Comparison of ENCODE assay signal across 15 cellular contexts in genomic region chr1:88648706-88649105, GRCh38. TPM values are rescaled to one million over a fixed set of nuclear protein-coding genes. Genes with fewer than 3 reads are reported as not detected.
DNase-seq lines count a peak whose midpoint lies in the region; ATAC-seq, FAIRE-seq and TF ChIP-seq lines count a peak whose summit lies in the region.
"Had no signal": no experiment of that assay in that cellular context is flagged by ENCODE, and none has a peak within 500 bp of the region (broad histone marks: within the 10 kb centered on the region; RNA-seq: fewer than 3 reads in every experiment).

No MANE protein-coding gene starts in this region.

- 3% methylated on average over 2 of the region's 2 CpGs for WGBS in ectodermal cell, 2 experiments
- no CpG with 5 or more reads among the region's 2 CpGs for WGBS in mesendoderm (ENCODE audit: extremely low coverage, insufficient coverage, low lambda C conversion rate)

- H4K5ac ChIP-seq in mesendoderm (ENCODE audit: low read length) = no peak overlapping the region

- H2BK120ac ChIP-seq in mesendoderm (ENCODE audit: low read depth, low read length) = no peak overlapping the region

- no peak overlapping the region for H2AK5ac ChIP-seq in mesendoderm (ENCODE audit: low read length)

- H3K36me3 ChIP-seq in A673 (ENCODE audit: insufficient read depth, low read length, poor library complexity, severe bottlenecking) (no peaks in the 10 kb centered on the region), GM23338 (ENCODE audit: insufficient read depth) (no peaks in the 10 kb centered on the region), ectodermal cell (ENCODE audit: control insufficient read depth, insufficient read depth, low read length) (no peaks in the 10 kb centered on the region), mesendoderm (ENCODE audit: control insufficient read depth, insufficient read depth, low read length) (no peaks in the 10 kb centered on the region), kidney (ENCODE audit: control insufficient read depth in 1 of 2, insufficient read depth in 2 of 2, low read length in 2 of 2) (no peaks in the 10 kb centered on the region), Karpas-422 (ENCODE audit: insufficient read depth, low read length) (no peaks in the 10 kb centered on the region)

- POLR2A ChIA-PET in A673 (lab: Charles Lee; ENCODE audit: low non-redundant PET) = no interaction called here

- H3K36me3 Mint-ChIP-seq in GM23338 (ENCODE audit: low read depth) = no peaks in the 10 kb centered on the region
- H3K36me3 Mint-ChIP-seq: CD8-positive, alpha-beta memory T cell; IgD-negative memory B cell had no signal

- FAIRE-seq in kidney (lab: Jason Lieb, UNC) = no peak
- FAIRE-seq: A204.1, GM19239 had no signal

- no peak overlapping the region for H3K27ac ChIP-seq in A673 (ENCODE audit: low read depth, low read length, poor library complexity, severe bottlenecking)
- no peak overlapping the region for H3K27ac ChIP-seq in GM23338 (ENCODE audit: low read depth)
- peak overlapping the region; percentile 38 for H3K27ac ChIP-seq in ectodermal cell (ENCODE audit: insufficient read depth, low read depth, low read length, poor library complexity, severe bottlenecking)
- no peak overlapping the region for H3K27ac ChIP-seq in mesendoderm (ENCODE audit: low read depth, low read length)
- H3K27ac ChIP-seq in kidney (ENCODE audit: low read depth in 2 of 2, low read length in 2 of 2) = no peak overlapping the region
- H3K27ac ChIP-seq in Karpas-422 (ENCODE audit: low read length) = no peak overlapping the region

- H3K56ac ChIP-seq in mesendoderm (ENCODE audit: low read length) = no peak overlapping the region

- no peak overlapping the region for H3K4me3 ChIP-seq in A673 (ENCODE audit: low read depth, low read length, poor library complexity, severe bottlenecking)
- no peak overlapping the region for H3K4me3 ChIP-seq in GM23338
- H3K4me3 ChIP-seq in ectodermal cell (ENCODE audit: insufficient read depth, low read depth, low read length) = no peak overlapping the region
- no peak overlapping the region for H3K4me3 ChIP-seq in mesendoderm (ENCODE audit: low read length)
- no peak overlapping the region for H3K4me3 ChIP-seq in kidney (ENCODE audit: low read length in 2 of 2)
- H3K4me3 ChIP-seq in Karpas-422 (ENCODE audit: low read length) = no peak overlapping the region

- H3K4me3 Mint-ChIP-seq in GM23338 = no peak overlapping the region
- H3K4me3 Mint-ChIP-seq: CD8-positive, alpha-beta memory T cell; HFFc6; IgD-negative memory B cell had no signal

- peak; percentile 70 for DNase-seq in A673 (ENCODE audit: low spot score)
- DNase-seq in GM23338 (ENCODE audit: low spot score) = peak; percentile 58
- DNase-seq in mesendoderm = peak; percentile 78
- no peak for DNase-seq in kidney
- no peak for DNase-seq in ACHN
- DNase-seq in Right ventricle myocardium inferior (ENCODE audit: missing footprints) = no peak
- DNase-seq in Karpas-422 = no peak
- DNase-seq: Caco-2; CD8-positive, alpha-beta memory T cell; HCEC 1CT; HFFc6 had no signal

- TF ChIP-seq CTCF in A673 (conservative IDR thresholded peaks at IDR 0.05; ENCODE audit: low read depth, low read length) (no peak), GM23338 (conservative IDR thresholded peaks at IDR 0.05; ENCODE audit: low read depth in 2 of 2) (no peak), kidney (IDR thresholded peaks at IDR 0.05; ENCODE audit: borderline replicate concordance, extremely low read depth, insufficient read depth) (no peak)

- H3K27me3 ChIP-seq in A673 (replicated peaks; ENCODE audit: insufficient read depth, low read depth, low read length, poor library complexity) = no peaks in the 10 kb centered on the region
- H3K27me3 ChIP-seq in GM23338 (ENCODE audit: insufficient read depth) = no peaks in the 10 kb centered on the region
- H3K27me3 ChIP-seq in ectodermal cell (ENCODE audit: control insufficient read depth, insufficient read depth, low read length, poor library complexity, severe bottlenecking) = no peaks in the 10 kb centered on the region
- no peaks in the 10 kb centered on the region for H3K27me3 ChIP-seq in mesendoderm (ENCODE audit: insufficient read depth, low read length, poor library complexity)
- no peaks in the 10 kb centered on the region for H3K27me3 ChIP-seq in Karpas-422 (ENCODE audit: low read length)

- H2AFZ ChIP-seq in GM23338 = no peak overlapping the region
- H2AFZ ChIP-seq in Karpas-422 (ENCODE audit: low read length) = no peak overlapping the region

- no peak overlapping the region for H2BK15ac ChIP-seq in mesendoderm (replicated peaks; ENCODE audit: low read depth)

- no peak; the same call in 1 of the 3 replicates for ATAC-seq in GM23338
- ATAC-seq in Right ventricle myocardium inferior = no peak

- no peaks in the 10 kb centered on the region for H4K20me1 ChIP-seq in GM23338 (replicated peaks; ENCODE audit: insufficient read depth)
- no peaks in the 10 kb centered on the region for H4K20me1 ChIP-seq in Karpas-422 (ENCODE audit: insufficient read depth, low read depth, low read length)

- no peaks in the 10 kb centered on the region for H3K9me3 Mint-ChIP-seq in GM23338
- H3K9me3 Mint-ChIP-seq: CD8-positive, alpha-beta memory T cell; HFFc6 had no signal

- H3K4me2 ChIP-seq in GM23338 (no peak overlapping the region), mesendoderm (ENCODE audit: low read length) (no peak overlapping the region), Karpas-422 (ENCODE audit: low read depth, low read length, poor library complexity, severe bottlenecking) (no peak overlapping the region)

- no peaks in the 10 kb centered on the region for H3F3A ChIP-seq in GM23338 (replicated peaks; ENCODE audit: low read depth)

- peaks cover 1% of the 10 kb centered on the region for H3K27me3 Mint-ChIP-seq in GM23338 (ENCODE audit: insufficient read depth, low read depth, poor library complexity)

- H3K4ac ChIP-seq in mesendoderm (ENCODE audit: low read depth, low read length) = no peak overlapping the region

- no peak overlapping the region for H3K27ac Mint-ChIP-seq in GM23338
- H3K27ac Mint-ChIP-seq: CD8-positive, alpha-beta memory T cell; HFFc6; IgD-negative memory B cell had no signal

- H3K9ac ChIP-seq in mesendoderm (ENCODE audit: low read length) = no peak overlapping the region
- H3K9ac ChIP-seq in kidney (ENCODE audit: low read length in 2 of 2) = no peak overlapping the region
- no peak overlapping the region for H3K9ac ChIP-seq in Karpas-422 (ENCODE audit: low read length)

- no peak overlapping the region for H3K23ac ChIP-seq in mesendoderm (ENCODE audit: low read length)

- no peak overlapping the region for H2BK5ac ChIP-seq in mesendoderm (ENCODE audit: low read length)

- intact Hi-C loops in A673 (cut with micrococcal nuclease; ENCODE audit: unreplicated experiment) (no loop called here), kidney (cut with DNase I) (no loop called here), Right ventricle myocardium inferior (cut with DNase I) (no loop called here)

- peaks cover 7% of the 10 kb centered on the region for H3K4me1 ChIP-seq in A673 (ENCODE audit: insufficient read depth, low read length, poor library complexity, severe bottlenecking)
- H3K4me1 ChIP-seq in GM23338 (ENCODE audit: insufficient read depth) = peaks cover 31% of the 10 kb centered on the region
- peaks cover 29% of the 10 kb centered on the region for H3K4me1 ChIP-seq in ectodermal cell (ENCODE audit: control insufficient read depth, insufficient read depth, low read length)
- H3K4me1 ChIP-seq in mesendoderm (ENCODE audit: control insufficient read depth, low read depth, low read length) = peaks cover 9% of the 10 kb centered on the region
- H3K4me1 ChIP-seq in kidney (ENCODE audit: control insufficient read depth in 1 of 2, insufficient read depth in 1 of 2, low read depth in 1 of 2, low read length in 2 of 2) = no peaks in the 10 kb centered on the region
- H3K4me1 ChIP-seq in Karpas-422 (ENCODE audit: low read length) = peaks cover 5% of the 10 kb centered on the region; the same call in 1 of the 2 replicates
- H3K4me1 ChIP-seq: Caco-2 had no signal

- H3K9me2 ChIP-seq in GM23338 (ENCODE audit: insufficient read depth) (no peaks in the 10 kb centered on the region), Karpas-422 (replicated peaks; ENCODE audit: insufficient read depth, low read length) (no peaks in the 10 kb centered on the region)

- H4K8ac ChIP-seq in mesendoderm (ENCODE audit: low read depth, low read length) = no peak overlapping the region

- CTCF ChIA-PET in A673 (lab: Charles Lee) = no interaction called here

- no peaks in the 10 kb centered on the region for H3K79me1 ChIP-seq in mesendoderm (ENCODE audit: low read length)

- H3K9me3 ChIP-seq in A673 (ENCODE audit: low read depth, low read length, poor library complexity, severe bottlenecking) (no peaks in the 10 kb centered on the region), ectodermal cell (ENCODE audit: control insufficient read depth, low read length) (no peaks in the 10 kb centered on the region), kidney (ENCODE audit: control insufficient read depth in 1 of 2, low read length in 2 of 2) (no peaks in the 10 kb centered on the region), Karpas-422 (ENCODE audit: low read length) (no peaks in the 10 kb centered on the region)
- H3K9me3 ChIP-seq: Caco-2 had no signal

- no TSS peak for BruUV-seq in A673 (replicated peaks; lab: Mats Ljungman, UMichigan)

- H3K4me1 Mint-ChIP-seq in GM23338 = peaks cover 37% of the 10 kb centered on the region
- H3K4me1 Mint-ChIP-seq: CD8-positive, alpha-beta memory T cell; IgD-negative memory B cell had no signal

- H3K79me2 ChIP-seq in GM23338 (replicated peaks; ENCODE audit: insufficient read depth) (no peaks in the 10 kb centered on the region), mesendoderm (ENCODE audit: control insufficient read depth, insufficient read depth, low read length) (no peaks in the 10 kb centered on the region), Karpas-422 (ENCODE audit: low read length) (no peaks in the 10 kb centered on the region)

- H3K18ac ChIP-seq in mesendoderm (ENCODE audit: low read length) = no peak overlapping the region

- in situ Hi-C loops in ACHN (cut with HindIII; ENCODE audit: low pct_ligation_motif_present, low pct_unique_long_range_greater_than_20kb, low sequenced_read_pairs) = no loop called here

TF ChIP-seq in GM23338, 12 proteins besides CTCF, POLR2A, EP300 and RAD21 (continues in another document):
- TF ChIP-seq STAT1 (IDR thresholded peaks at IDR 0.05; ENCODE audit: unreplicated experiment) = no peak

RNA-seq across cellular contexts. Expression of gene PKN2, which starts 35.4 kb away (rescaled TPM):
- total RNA-seq in A673 (2021) = 54.1 and 55.6 TPM in 2 replicates
- 29.4 and 32.8 TPM in 2 replicates for total RNA-seq in GM23338 (2014; rRNA removed; shearing (Covaris generic))
- 14.6 and 15.2 TPM in 2 replicates for polyA plus RNA-seq in GM23338 (2016; fragmentation: Nextera tagmentation; extraction: Ambion mirVana)
- polyA plus RNA-seq in ectodermal cell (2013, experiment 1 of 4) = 37.0 TPM
- 40.1 TPM for polyA plus RNA-seq in ectodermal cell (2013, experiment 2 of 4)
- polyA plus RNA-seq in ectodermal cell (2013, experiment 3 of 4) = 32.1 TPM
- polyA plus RNA-seq in ectodermal cell (2013, experiment 4 of 4) = 34.2 TPM
- 14.1 TPM for polyA plus RNA-seq in mesendoderm (2013, experiment 1 of 2)
- polyA plus RNA-seq in mesendoderm (2013, experiment 2 of 2) = 14.7 TPM
- total RNA-seq in kidney = 49.3 TPM
- 7.3 TPM for polyA plus RNA-seq in kidney (ENCODE audit: insufficient read depth, low read depth, low replicate concordance)
- total RNA-seq in Right ventricle myocardium inferior = 29.7 TPM
- total RNA-seq in Karpas-422 (2014; rRNA removed; shearing (Covaris generic); ENCODE audit: low replicate concordance) = 26.3 and 37.1 TPM in 2 replicates

Comparison
In these comparisons a context has a peak if more than half of its experiments do, and no peak if none do; other contexts are left out.
1. DNase-seq: peak in A673 (single experiment), GM23338 (single experiment) and mesendoderm (single experiment); none in kidney (single experiment), ACHN (single experiment), Right ventricle myocardium inferior (single experiment) and Karpas-422 (single experiment).